1 cellular context compared by ENCODE assay signal in the genomic region with DNA sequence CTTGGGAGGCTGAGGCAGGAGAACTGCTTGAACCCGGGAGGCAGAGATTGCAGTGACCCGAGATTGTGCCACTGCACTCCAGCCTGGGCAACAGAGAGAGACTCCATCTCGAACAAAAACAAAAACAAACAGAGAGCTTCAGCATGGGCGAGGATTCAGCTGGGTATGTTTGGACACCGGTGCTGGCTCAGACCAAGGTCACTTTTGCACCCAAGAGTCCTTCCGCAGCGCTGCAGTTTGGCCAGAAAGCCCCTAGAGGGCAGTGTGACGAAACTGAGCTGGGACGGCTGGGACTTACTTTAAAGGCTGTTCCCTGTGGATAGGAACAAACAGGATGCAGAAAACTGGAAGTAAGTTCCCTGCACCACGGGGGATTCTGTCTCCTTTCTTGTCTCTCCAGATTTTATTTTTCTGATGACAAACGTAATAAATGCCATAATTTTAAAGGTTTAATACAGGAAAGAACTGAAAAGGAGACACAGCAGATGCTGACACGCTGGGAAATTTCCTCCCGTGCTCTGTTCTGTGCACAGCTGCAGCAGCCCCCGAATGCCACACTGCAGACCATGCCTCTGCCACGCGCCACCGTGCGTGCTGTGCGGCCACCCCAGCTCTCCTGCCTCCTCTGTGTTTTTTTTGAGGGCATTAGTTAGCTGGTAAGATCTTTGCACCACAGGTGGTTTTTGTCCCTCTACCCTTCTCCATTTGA.
TF ChIP-seq lines count a peak whose summit lies in the region.

No MANE protein-coding gene starts in this region.

TF ChIP-seq in HEK293, 187 proteins besides CTCF, POLR2A, EP300 and RAD21 (continued from another document):
- peak; percentile 79 for TF ChIP-seq ZNF654 (tag by site-specific recombination; IDR thresholded peaks at IDR 0.05; ENCODE audit: low read depth)
